20 cellular contexts compared by ENCODE assay signal in the genomic region with DNA sequence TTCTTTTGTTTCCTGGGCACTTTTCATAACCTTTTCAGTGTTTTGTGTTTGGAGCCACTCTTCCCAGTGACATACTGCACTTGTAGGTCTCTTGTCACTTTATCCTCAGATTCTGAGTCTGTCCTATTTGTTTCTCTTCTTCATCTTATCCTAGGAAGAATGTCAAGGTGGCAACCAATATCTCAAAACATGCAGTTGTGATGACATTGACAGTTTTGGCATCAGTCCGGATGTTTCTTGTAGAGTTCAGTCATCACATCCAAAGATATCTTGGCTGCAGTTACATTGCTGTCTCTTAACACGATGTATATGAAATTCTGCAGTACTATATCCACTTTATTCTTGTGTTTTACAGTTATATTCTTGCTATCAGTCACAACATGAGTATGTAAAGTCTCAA.
"Had no signal": no experiment of that assay in that cellular context is flagged by ENCODE, and none has a peak within 500 bp of the region (broad histone marks: within the 10 kb centered on the region; RNA-seq: fewer than 3 reads in every experiment).

No MANE protein-coding gene starts in this region.

- H3K9me3 ChIP-seq: prostate gland, testis had no signal

- H3K4me3 Mint-ChIP-seq: activated T-cell treated with anti-CD3 and anti-CD28 coated beads, Interleukin-2, amount 50 U/mL, for 4 hours; stimulated activated naive CD8-positive, alpha-beta T cell treated with anti-CD3 and anti-CD28 coated beads, Interleukin-15, amount 100 ng/mL, for 72 hours had no signal

- DNase-seq: activated CD4-positive, alpha-beta T cell treated with anti-CD3 and anti-CD28 coated beads, Interleukin-2, amount 50 U/mL, for 48 hours; activated gamma-delta T cell; activated T-cell treated with anti-CD3 and anti-CD28 coated beads, Interleukin-2, amount 50 U/mL, for 4 hours; anterior cingulate cortex; dermis blood vessel endothelial cell; effector memory CD8-positive, alpha-beta T cell; foreskin melanocyte; head of caudate nucleus; naive B cell; occipital lobe; right cardiac atrium; small intestine; stimulated activated CD4-positive, alpha-beta T cell treated with anti-CD3 and anti-CD28 coated beads, Interleukin-4, amount 100 ng/mL, for 24 hours; stimulated activated CD8-positive, alpha-beta memory T cell treated with anti-CD3 and anti-CD28 coated beads, Interleukin-4, amount 100 ng/mL, for 48 hours; stimulated activated naive CD8-positive, alpha-beta T cell treated with anti-CD3 and anti-CD28 coated beads, Interleukin-15, amount 100 ng/mL, for 72 hours; T1000; testis had no signal

- H3K27me3 Mint-ChIP-seq: effector memory CD8-positive, alpha-beta T cell; naive B cell; stimulated activated naive CD8-positive, alpha-beta T cell treated with anti-CD3 and anti-CD28 coated beads, Interleukin-15, amount 100 ng/mL, for 72 hours had no signal

- H3K4me3 ChIP-seq: prostate gland, SK-N-MC, testis had no signal

- H3K27ac ChIP-seq: prostate gland, SK-N-MC had no signal

- FAIRE-seq: islet of Langerhans, small intestine had no signal

- H3K27ac Mint-ChIP-seq: effector memory CD8-positive, alpha-beta T cell; stimulated activated naive CD8-positive, alpha-beta T cell treated with anti-CD3 and anti-CD28 coated beads, Interleukin-15, amount 100 ng/mL, for 72 hours had no signal

- H3K36me3 Mint-ChIP-seq: naive B cell had no signal

- H3K27me3 ChIP-seq: testis had no signal

- ATAC-seq: activated T-cell treated with anti-CD3 and anti-CD28 coated beads, Interleukin-2, amount 50 U/mL, for 4 hours; effector memory CD8-positive, alpha-beta T cell; stimulated activated naive CD8-positive, alpha-beta T cell treated with anti-CD3 and anti-CD28 coated beads, Interleukin-15, amount 100 ng/mL, for 72 hours had no signal

- H3K9me3 Mint-ChIP-seq: activated T-cell treated with anti-CD3 and anti-CD28 coated beads, Interleukin-2, amount 50 U/mL, for 4 hours; effector memory CD8-positive, alpha-beta T cell; naive B cell; stimulated activated naive CD8-positive, alpha-beta T cell treated with anti-CD3 and anti-CD28 coated beads, Interleukin-15, amount 100 ng/mL, for 72 hours had no signal

- H3K36me3 ChIP-seq: prostate gland had no signal

- H3K4me1 ChIP-seq: prostate gland had no signal
